ENCODE assay signal across 41 cellular contexts in genomic region chr18:31707815-31708214, GRCh38. TPM values are rescaled to one million over a fixed set of nuclear protein-coding genes. Genes with fewer than 3 reads are reported as not detected.
"Had no signal": no experiment of that assay in that cellular context is flagged by ENCODE, and none has a peak within 500 bp of the region (broad histone marks: within the 10 kb centered on the region; RNA-seq: fewer than 3 reads in every experiment).

No MANE protein-coding gene starts in this region.

- H3K27me3 ChIP-seq: adrenal gland, ascending aorta, body of pancreas, brain microvascular endothelial cell, breast epithelium, cardiac muscle cell had no signal

- H3K27ac ChIP-seq: adrenal gland, ascending aorta, body of pancreas, brain microvascular endothelial cell, breast epithelium, cardiac muscle cell had no signal

- FAIRE-seq: astrocyte, bronchial epithelial cell had no signal

- H3K4me1 ChIP-seq: adrenal gland, ascending aorta, body of pancreas, breast epithelium had no signal

- H3K4me3 ChIP-seq: adrenal gland, ascending aorta, body of pancreas, breast epithelium, cardiac muscle cell had no signal

- DNase-seq: activated effector memory CD4-positive, alpha-beta T cell treated with anti-CD3 and anti-CD28 coated beads, Interleukin-2, amount 50 U/mL, for 16 hours; activated effector memory CD4-positive, alpha-beta T cell treated with Interleukin-2 at 50 U/mL for 16 hours; activated gamma-delta T cell; activated gamma-delta T cell treated with Interleukin-2 at 50 U/mL for 16 hours; activated naive CD4-positive, alpha-beta T cell; activated naive CD4-positive, alpha-beta T cell treated with anti-CD3 and anti-CD28 coated beads for 36 hours; activated naive CD4-positive, alpha-beta T cell treated with anti-CD3 and anti-CD28 coated beads, Interleukin-2, amount 10 ng/mL, durations not matched to agents 7 days and 5 days; activated naive CD4-positive, alpha-beta T cell treated with anti-CD3 and anti-CD28 coated beads, Interleukin-2, amount 50 U/mL, for 16 hours; activated naive CD4-positive, alpha-beta T cell treated with Interleukin-2 at 50 U/mL for 16 hours; activated naive CD8-positive, alpha-beta T cell treated with anti-CD3 and anti-CD28 coated beads for 36 hours; activated naive CD8-positive, alpha-beta T cell treated with anti-CD3 and anti-CD28 coated beads, Interleukin-2, amount 10 ng/mL, durations not matched to agents 7 days and 5 days; activated naive CD8-positive, alpha-beta T cell treated with anti-CD3 and anti-CD28 coated beads, Interleukin-2, amount 50 U/mL, for 24 hours; activated T-cell treated with anti-CD3 and anti-CD28 coated beads, Interleukin-2, amount 50 U/mL, for 1 hour; activated T-cell treated with anti-CD3 and anti-CD28 coated beads, Interleukin-2, amount 50 U/mL, for 24 hours; activated T-cell treated with anti-CD3 and anti-CD28 coated beads, Interleukin-2, amount 50 U/mL, for 4 hours; activated T-cell treated with anti-CD3 and anti-CD28 coated beads, Interleukin-2, amount 50 U/mL, for 48 hours; activated T-cell treated with anti-CD3 and anti-CD28 coated beads, Interleukin-2, amount 50 U/mL, for 72 hours; adrenal gland; amniotic stem cell; amygdala; anterior cingulate cortex; aorta; body of pancreas; brain microvascular endothelial cell; caudate nucleus; central memory CD4-positive, alpha-beta T cell; cerebellar nuclear complex had no signal

- H3K4me3 Mint-ChIP-seq: activated naive CD4-positive, alpha-beta T cell treated with anti-CD3 and anti-CD28 coated beads for 36 hours; activated naive CD4-positive, alpha-beta T cell treated with anti-CD3 and anti-CD28 coated beads, Interleukin-2, amount 10 ng/mL, durations not matched to agents 7 days and 5 days; activated naive CD4-positive, alpha-beta T cell treated with anti-CD3 and anti-CD28 coated beads, Interleukin-2, amount 50 U/mL, for 24 hours; activated naive CD8-positive, alpha-beta T cell; activated naive CD8-positive, alpha-beta T cell treated with anti-CD3 and anti-CD28 coated beads for 36 hours; activated naive CD8-positive, alpha-beta T cell treated with anti-CD3 and anti-CD28 coated beads, Interleukin-2, amount 10 ng/mL, durations not matched to agents 7 days and 5 days; activated naive CD8-positive, alpha-beta T cell treated with anti-CD3 and anti-CD28 coated beads, Interleukin-2, amount 50 U/mL, for 24 hours; activated T-cell treated with anti-CD3 and anti-CD28 coated beads, Interleukin-2, amount 50 U/mL, for 24 hours; activated T-cell treated with anti-CD3 and anti-CD28 coated beads, Interleukin-2, amount 50 U/mL, for 4 hours; activated T-cell treated with anti-CD3 and anti-CD28 coated beads, Interleukin-2, amount 50 U/mL, for 72 hours; activated T-helper 1 cell treated with anti-CD3 and anti-CD28 coated beads, Interleukin-12 subunit alpha, Interleukin-12 subunit beta, Interleukin-2, Interleukin-4 antibody, amounts not matched to agents 30 ng/mL and 10 ng/mL and 1 ng/mL, durations not matched to agents 14 hours and 24 hours and 36 hours; activated T-helper 17 cell treated with anti-CD3 and anti-CD28 coated beads, Interleukin-2, amount 50 U/mL, for 72 hours; brain; central memory CD8-positive, alpha-beta T cell had no signal

- H3K4me1 Mint-ChIP-seq: activated naive CD4-positive, alpha-beta T cell treated with anti-CD3 and anti-CD28 coated beads, Interleukin-2, amount 50 U/mL, for 24 hours; activated naive CD8-positive, alpha-beta T cell treated with anti-CD3 and anti-CD28 coated beads for 36 hours; activated naive CD8-positive, alpha-beta T cell treated with anti-CD3 and anti-CD28 coated beads, Interleukin-2, amount 50 U/mL, for 24 hours; activated T-helper 17 cell treated with anti-CD3 and anti-CD28 coated beads, Interleukin-2, amount 50 U/mL, for 72 hours; brain; central memory CD8-positive, alpha-beta T cell had no signal

- H3K27me3 Mint-ChIP-seq: activated naive CD4-positive, alpha-beta T cell treated with anti-CD3 and anti-CD28 coated beads, Interleukin-2, amount 10 ng/mL, durations not matched to agents 7 days and 5 days; activated naive CD8-positive, alpha-beta T cell treated with anti-CD3 and anti-CD28 coated beads, Interleukin-2, amount 50 U/mL, for 24 hours; activated T-cell treated with anti-CD3 and anti-CD28 coated beads, Interleukin-2, amount 50 U/mL, for 24 hours; central memory CD8-positive, alpha-beta T cell had no signal

- H3K36me3 Mint-ChIP-seq: activated naive CD4-positive, alpha-beta T cell treated with anti-CD3 and anti-CD28 coated beads, Interleukin-2, amount 10 ng/mL, durations not matched to agents 7 days and 5 days; activated naive CD4-positive, alpha-beta T cell treated with anti-CD3 and anti-CD28 coated beads, Interleukin-2, amount 50 U/mL, for 24 hours; activated naive CD4-positive, alpha-beta T cell treated with anti-CD3 and anti-CD28 coated beads, Interleukin-2, amount 50 U/mL, for 72 hours; activated naive CD8-positive, alpha-beta T cell; activated naive CD8-positive, alpha-beta T cell treated with anti-CD3 and anti-CD28 coated beads for 36 hours; activated naive CD8-positive, alpha-beta T cell treated with anti-CD3 and anti-CD28 coated beads, Interleukin-2, amount 10 ng/mL, durations not matched to agents 7 days and 5 days; brain had no signal

- H3K27ac Mint-ChIP-seq: activated naive CD4-positive, alpha-beta T cell treated with anti-CD3 and anti-CD28 coated beads for 36 hours; activated naive CD4-positive, alpha-beta T cell treated with anti-CD3 and anti-CD28 coated beads, Interleukin-2, amount 10 ng/mL, durations not matched to agents 7 days and 5 days; activated naive CD4-positive, alpha-beta T cell treated with anti-CD3 and anti-CD28 coated beads, Interleukin-2, amount 50 U/mL, for 24 hours; activated naive CD4-positive, alpha-beta T cell treated with anti-CD3 and anti-CD28 coated beads, Interleukin-2, amount 50 U/mL, for 72 hours; activated naive CD8-positive, alpha-beta T cell; activated naive CD8-positive, alpha-beta T cell treated with anti-CD3 and anti-CD28 coated beads for 36 hours; activated naive CD8-positive, alpha-beta T cell treated with anti-CD3 and anti-CD28 coated beads, Interleukin-2, amount 10 ng/mL, durations not matched to agents 7 days and 5 days; activated naive CD8-positive, alpha-beta T cell treated with anti-CD3 and anti-CD28 coated beads, Interleukin-2, amount 50 U/mL, for 24 hours; activated T-cell treated with anti-CD3 and anti-CD28 coated beads, Interleukin-2, amount 50 U/mL, for 24 hours; activated T-cell treated with anti-CD3 and anti-CD28 coated beads, Interleukin-2, amount 50 U/mL, for 72 hours; activated T-helper 1 cell treated with anti-CD3 and anti-CD28 coated beads, Interleukin-12 subunit alpha, Interleukin-12 subunit beta, Interleukin-2, Interleukin-4 antibody, amounts not matched to agents 30 ng/mL and 10 ng/mL and 1 ng/mL, durations not matched to agents 14 hours and 24 hours and 36 hours; activated T-helper 17 cell treated with anti-CD3 and anti-CD28 coated beads, Interleukin-2, amount 50 U/mL, for 72 hours; activated T-helper 2 cell treated with anti-CD3 and anti-CD28 coated beads, Interferon-gamma antibody, Interleukin-2, Interleukin-4, amounts not matched to agents 10 μg/mL and 5 μg/mL and 100 μg/mL, durations not matched to agents 14 hours and 24 hours and 36 hours; brain had no signal

- H3K9me3 Mint-ChIP-seq: activated naive CD4-positive, alpha-beta T cell treated with anti-CD3 and anti-CD28 coated beads for 36 hours; activated naive CD4-positive, alpha-beta T cell treated with anti-CD3 and anti-CD28 coated beads, Interleukin-2, amount 10 ng/mL, durations not matched to agents 7 days and 5 days; activated naive CD4-positive, alpha-beta T cell treated with anti-CD3 and anti-CD28 coated beads, Interleukin-2, amount 50 U/mL, for 24 hours; activated naive CD4-positive, alpha-beta T cell treated with anti-CD3 and anti-CD28 coated beads, Interleukin-2, amount 50 U/mL, for 72 hours; activated naive CD8-positive, alpha-beta T cell treated with anti-CD3 and anti-CD28 coated beads, Interleukin-2, amount 10 ng/mL, durations not matched to agents 7 days and 5 days; activated naive CD8-positive, alpha-beta T cell treated with anti-CD3 and anti-CD28 coated beads, Interleukin-2, amount 50 U/mL, for 24 hours; activated T-cell treated with anti-CD3 and anti-CD28 coated beads, Interleukin-2, amount 50 U/mL, for 24 hours; activated T-cell treated with anti-CD3 and anti-CD28 coated beads, Interleukin-2, amount 50 U/mL, for 4 hours; activated T-cell treated with anti-CD3 and anti-CD28 coated beads, Interleukin-2, amount 50 U/mL, for 72 hours; activated T-helper 1 cell treated with anti-CD3 and anti-CD28 coated beads, Interleukin-12 subunit alpha, Interleukin-12 subunit beta, Interleukin-2, Interleukin-4 antibody, amounts not matched to agents 30 ng/mL and 10 ng/mL and 1 ng/mL, durations not matched to agents 14 hours and 24 hours and 36 hours; activated T-helper 17 cell treated with anti-CD3 and anti-CD28 coated beads, Interleukin-2, amount 50 U/mL, for 72 hours; activated T-helper 2 cell treated with anti-CD3 and anti-CD28 coated beads, Interferon-gamma antibody, Interleukin-2, Interleukin-4, amounts not matched to agents 10 μg/mL and 5 μg/mL and 100 μg/mL, durations not matched to agents 14 hours and 24 hours and 36 hours; brain; central memory CD8-positive, alpha-beta T cell had no signal

- H3K36me3 ChIP-seq: adrenal gland, ascending aorta, brain microvascular endothelial cell, breast epithelium, cardiac muscle cell had no signal

- H3K9me3 ChIP-seq: adrenal gland, ascending aorta, body of pancreas, breast epithelium had no signal

- ATAC-seq: activated naive CD4-positive, alpha-beta T cell treated with anti-CD3 and anti-CD28 coated beads, Interleukin-2, amount 50 U/mL, for 72 hours; activated naive CD8-positive, alpha-beta T cell treated with anti-CD3 and anti-CD28 coated beads, Interleukin-2, amount 50 U/mL, for 24 hours; activated T-cell treated with anti-CD3 and anti-CD28 coated beads, Interleukin-2, amount 50 U/mL, for 4 hours; activated T-cell treated with anti-CD3 and anti-CD28 coated beads, Interleukin-2, amount 50 U/mL, for 72 hours; activated T-helper 17 cell treated with anti-CD3 and anti-CD28 coated beads, Interleukin-2, amount 50 U/mL, for 72 hours; body of pancreas had no signal

RNA-seq across cellular contexts. Expression of gene SLC25A52, which starts 52.9 kb away (rescaled TPM):
- total RNA-seq: activated naive CD4-positive, alpha-beta T cell treated with anti-CD3 and anti-CD28 coated beads for 36 hours; activated naive CD4-positive, alpha-beta T cell treated with anti-CD3 and anti-CD28 coated beads, Interleukin-2, amount 50 U/mL, for 72 hours; activated naive CD8-positive, alpha-beta T cell treated with anti-CD3 and anti-CD28 coated beads for 36 hours; activated T-cell treated with anti-CD3 and anti-CD28 coated beads, Interleukin-2, amount 50 U/mL, for 4 hours; activated T-cell treated with anti-CD3 and anti-CD28 coated beads, Interleukin-2, amount 50 U/mL, for 72 hours; activated T-helper 1 cell treated with anti-CD3 and anti-CD28 coated beads, Interleukin-12 subunit alpha, Interleukin-12 subunit beta, Interleukin-2, Interleukin-4 antibody, amounts not matched to agents 30 ng/mL and 10 ng/mL and 1 ng/mL, durations not matched to agents 14 hours and 24 hours and 36 hours; activated T-helper 17 cell treated with anti-CD3 and anti-CD28 coated beads, Interleukin-2, amount 50 U/mL, for 72 hours; activated T-helper 2 cell treated with anti-CD3 and anti-CD28 coated beads, Interferon-gamma antibody, Interleukin-2, Interleukin-4, amounts not matched to agents 10 μg/mL and 5 μg/mL and 100 μg/mL, durations not matched to agents 14 hours and 24 hours and 36 hours; ascending aorta; astrocyte; body of pancreas; cardiac muscle cell; cardiac septum had no signal
- polyA plus RNA-seq: adrenal gland, aorta, cardiac muscle cell had no signal
